3 cellular contexts compared by ENCODE assay signal in genomic region chr17:68293490-68294195, GRCh38.
TF ChIP-seq lines count a peak whose summit lies in the region.

No MANE protein-coding gene starts in this region.

TF ChIP-seq in HCT116, 20 proteins besides CTCF, POLR2A, EP300 and RAD21 (continues in another document):
- TF ChIP-seq ATF3 (IDR thresholded peaks at IDR 0.05), result no peak
- TF ChIP-seq SP1 (IDR thresholded peaks at IDR 0.05; ENCODE audit: low read depth), result no peak
- no peak for TF ChIP-seq TCF7L2 (IDR thresholded peaks at IDR 0.05; ENCODE audit: borderline replicate concordance, extremely low read depth, insufficient read depth, insufficient read length)
- TF ChIP-seq CBX3 (IDR thresholded peaks at IDR 0.05; ENCODE audit: low read depth), result no peak
- TF ChIP-seq ZBTB33 (IDR thresholded peaks at IDR 0.05; ENCODE audit: extremely low read depth, insufficient replicate concordance, low read length), result no peak
- no peak for TF ChIP-seq EZH2phosphoT487 (IDR thresholded peaks at IDR 0.05; ENCODE audit: borderline replicate concordance)
- TF ChIP-seq MAX (IDR thresholded peaks at IDR 0.05), result no peak
- TF ChIP-seq SRF (IDR thresholded peaks at IDR 0.05; ENCODE audit: low read depth), result no peak
- no peak for TF ChIP-seq REST (IDR thresholded peaks at IDR 0.05; ENCODE audit: low read depth)
- no peak for TF ChIP-seq ZNF274 (IDR thresholded peaks at IDR 0.05; ENCODE audit: low read depth, low read length)
- no peak for TF ChIP-seq POLR2AphosphoS5 (IDR thresholded peaks at IDR 0.05; ENCODE audit: low read depth, low read length)
- no peak for TF ChIP-seq CEBPB (IDR thresholded peaks at IDR 0.05; ENCODE audit: low read depth)
- TF ChIP-seq YY1 (IDR thresholded peaks at IDR 0.05; ENCODE audit: extremely low read depth, insufficient replicate concordance, low read depth, low read length), result no peak
- no peak for TF ChIP-seq ELF1 (IDR thresholded peaks at IDR 0.05; ENCODE audit: borderline replicate concordance, low read depth)
- no peak for TF ChIP-seq EZH2 (IDR thresholded peaks at IDR 0.05)
- TF ChIP-seq JUND (IDR thresholded peaks at IDR 0.05), result no peak
- no peak for TF ChIP-seq ZFX (IDR thresholded peaks at IDR 0.05)

TF ChIP-seq in WTC11, 78 proteins besides CTCF, POLR2A, EP300 and RAD21:
- TF ChIP-seq ZNF232 (CRISPR knock-in tag; IDR thresholded peaks at IDR 0.05) (no peak), OVOL2 (CRISPR knock-in tag; IDR thresholded peaks at IDR 0.05; ENCODE audit: borderline replicate concordance) (no peak), GTF2I (CRISPR knock-in tag; conservative IDR thresholded peaks at IDR 0.05) (peak; percentile 82; the same call in 1 of the 2 replicates)

TF ChIP-seq in neural cell, 6 proteins besides CTCF, POLR2A, EP300 and RAD21:
- TF ChIP-seq REST (IDR thresholded peaks at IDR 0.05; ENCODE audit: borderline replicate concordance) (no peak), POLR2AphosphoS5 (IDR thresholded peaks at IDR 0.05) (no peak), SMC3 (conservative IDR thresholded peaks at IDR 0.05; ENCODE audit: poor library complexity) (no peak), MXI1 (conservative IDR thresholded peaks at IDR 0.05; ENCODE audit: poor library complexity, severe bottlenecking) (no peak), TAF1 (IDR thresholded peaks at IDR 0.05; ENCODE audit: low read depth) (no peak), EZH2 (IDR thresholded peaks at IDR 0.05; ENCODE audit: borderline replicate concordance, insufficient read depth, low read length, poor library complexity, severe bottlenecking) (no peak)
